26 cellular contexts compared by ENCODE assay signal in genomic region chr13:32051156-32051555, GRCh38.
"Had no signal": no experiment of that assay in that cellular context is flagged by ENCODE, and none has a peak within 500 bp of the region (broad histone marks: within the 10 kb centered on the region; RNA-seq: fewer than 3 reads in every experiment).

No MANE protein-coding gene starts in this region.

- H3K27ac Mint-ChIP-seq: mesothelial cell of epicardium; naive thymus-derived CD8-positive, alpha-beta T cell; nephron progenitor cell; neural progenitor cell; progenitor cell of endocrine pancreas; stimulated activated naive CD8-positive, alpha-beta T cell treated with anti-CD3 and anti-CD28 coated beads, Interleukin-15, Interleukin-2, amounts not matched to agents 100 ng/mL and 50 ng/mL, for 24 hours had no signal

- H3K36me3 Mint-ChIP-seq: mesothelial cell of epicardium, neural progenitor cell had no signal

- H3K4me3 Mint-ChIP-seq: mesothelial cell of epicardium; naive thymus-derived CD8-positive, alpha-beta T cell; nephron progenitor cell; neural progenitor cell; stimulated activated naive CD8-positive, alpha-beta T cell treated with anti-CD3 and anti-CD28 coated beads, Interleukin-15, Interleukin-2, amounts not matched to agents 100 ng/mL and 50 ng/mL, for 24 hours had no signal

- H3K4me2 ChIP-seq: hepatocyte, neural progenitor cell had no signal

- H3K27me3 ChIP-seq: heart right ventricle, hepatocyte, neural progenitor cell, ovary, right atrium auricular region, right lobe of liver, suprapubic skin, tibial artery, upper lobe of right lung had no signal

- H3K36me3 ChIP-seq: heart right ventricle, left ventricle myocardium inferior, neural progenitor cell, ovary, right atrium auricular region, right lobe of liver, suprapubic skin, thoracic aorta, tibial artery, upper lobe of right lung had no signal

- H3K79me2 ChIP-seq: hepatocyte had no signal

- ATAC-seq: heart right ventricle; naive thymus-derived CD8-positive, alpha-beta T cell; right lobe of liver; upper lobe of right lung had no signal

- H3K27ac ChIP-seq: heart right ventricle, hepatocyte, left ventricle myocardium inferior, neural progenitor cell, ovary, right atrium auricular region, right lobe of liver, skin epidermis, suprapubic skin, thoracic aorta, tibial artery, upper lobe of right lung had no signal

- H3K4me3 ChIP-seq: heart right ventricle, hepatocyte, left ventricle myocardium inferior, lung, neural progenitor cell, ovary, right atrium auricular region, right lobe of liver, skin epidermis, suprapubic skin, thoracic aorta, tibial artery, upper lobe of right lung had no signal

- H2AFZ ChIP-seq: hepatocyte, neural progenitor cell had no signal

- H3K9ac ChIP-seq: neural progenitor cell had no signal

- H3K9me3 ChIP-seq: heart right ventricle, left ventricle myocardium inferior, ovary, right atrium auricular region, right lobe of liver, suprapubic skin, thoracic aorta, tibial artery, upper lobe of right lung had no signal

- H3K9me3 Mint-ChIP-seq: mesothelial cell of epicardium; naive thymus-derived CD8-positive, alpha-beta T cell; nephron progenitor cell; neural progenitor cell; stimulated activated naive CD8-positive, alpha-beta T cell treated with anti-CD3 and anti-CD28 coated beads, Interleukin-15, Interleukin-2, amounts not matched to agents 100 ng/mL and 50 ng/mL, for 24 hours had no signal

- H3K27me3 Mint-ChIP-seq: progenitor cell of endocrine pancreas had no signal

- DNase-seq: heart right ventricle; islet precursor cell; left ventricle myocardium inferior; mesendoderm; naive thymus-derived CD8-positive, alpha-beta T cell; nephron progenitor cell; ovary; right lobe of liver; stimulated activated CD4-positive, alpha-beta T cell treated with anti-CD3 and anti-CD28 coated beads, Interleukin-12 subunit alpha, Interleukin-12 subunit beta, amount 100 ng/mL, for 4 hours; stimulated activated CD4-positive, alpha-beta T cell treated with anti-CD3 and anti-CD28 coated beads, Interleukin-15, amount 100 ng/mL, for 24 hours; stimulated activated CD4-positive, alpha-beta T cell treated with anti-CD3 and anti-CD28 coated beads, Interleukin-2, amount 100 ng/mL, for 24 hours; stimulated activated CD4-positive, alpha-beta T cell treated with anti-CD3 and anti-CD28 coated beads, Interleukin-4, amount 100 ng/mL, for 1 hour; stimulated activated naive CD4-positive, alpha-beta T cell; tibial artery; trophoblast cell; upper lobe of right lung had no signal
